Comparison of ENCODE assay signal across 15 cellular contexts in genomic region chr4:67584496-67584895, GRCh38. TPM values are rescaled to one million over a fixed set of nuclear protein-coding genes. Genes with fewer than 3 reads are reported as not detected.
DNase-seq lines count a peak whose midpoint lies in the region; ATAC-seq lines count a peak whose summit lies in the region.
"Had no signal": no experiment of that assay in that cellular context is flagged by ENCODE, and none has a peak within 500 bp of the region (broad histone marks: within the 10 kb centered on the region; RNA-seq: fewer than 3 reads in every experiment).

No MANE protein-coding gene starts in this region.

- no peak for ATAC-seq in stimulated activated naive B cell treated with anti-CD40 and anti-IgM and Interleukin-4, amounts not matched to agents 10 μg/mL and 1 μg/mL and 100 μg/mL, for 72 hours (replicated peaks)
- ATAC-seq in HG02885 (IDR thresholded peaks at IDR 0.05; ENCODE audit: poor library complexity, unreplicated experiment) (no peak), HG03520 (IDR thresholded peaks at IDR 0.05; ENCODE audit: unreplicated experiment) (no peak)
- ATAC-seq: A549; CD8-positive, alpha-beta T cell; GM12878; GM23338; HepG2 had no signal

- peak overlapping the region; percentile 72 for H3K27ac Mint-ChIP-seq in stimulated activated naive B cell treated with anti-CD40 and anti-IgM and Interleukin-4, amounts not matched to agents 10 μg/mL and 1 μg/mL and 100 μg/mL, for 72 hours
- H3K27ac Mint-ChIP-seq: CD14-positive monocyte; CD8-positive, alpha-beta T cell; GM23338; H9 had no signal

- H3K4me1 Mint-ChIP-seq in stimulated activated naive B cell treated with anti-CD40 and anti-IgM and Interleukin-4, amounts not matched to agents 10 μg/mL and 1 μg/mL and 100 μg/mL, for 72 hours = peaks cover 21 to 39% of the 10 kb centered on the region in 2 donors
- H3K4me1 Mint-ChIP-seq: GM23338, H9 had no signal

- peaks cover 0 to under 1% of the 10 kb centered on the region in 2 donors for H3K9me3 Mint-ChIP-seq in stimulated activated naive B cell treated with anti-CD40 and anti-IgM and Interleukin-4, amounts not matched to agents 10 μg/mL and 1 μg/mL and 100 μg/mL, for 72 hours
- H3K9me3 Mint-ChIP-seq: CD14-positive monocyte, GM23338, H9 had no signal

- H3K36me3 Mint-ChIP-seq in stimulated activated naive B cell treated with anti-CD40 and anti-IgM and Interleukin-4, amounts not matched to agents 10 μg/mL and 1 μg/mL and 100 μg/mL, for 72 hours = peaks cover 28 to 57% of the 10 kb centered on the region in 2 donors
- H3K36me3 Mint-ChIP-seq: CD14-positive monocyte; CD8-positive, alpha-beta T cell had no signal

- no peak overlapping the region for H3K4me3 Mint-ChIP-seq in stimulated activated naive B cell treated with anti-CD40 and anti-IgM and Interleukin-4, amounts not matched to agents 10 μg/mL and 1 μg/mL and 100 μg/mL, for 72 hours
- H3K4me3 Mint-ChIP-seq: CD14-positive monocyte; CD8-positive, alpha-beta T cell; GM23338; H9 had no signal

- H3K27me3 Mint-ChIP-seq in stimulated activated naive B cell treated with anti-CD40 and anti-IgM and Interleukin-4, amounts not matched to agents 10 μg/mL and 1 μg/mL and 100 μg/mL, for 72 hours = no peaks in the 10 kb centered on the region

- peak; percentile 50 for DNase-seq in COLO829 (ENCODE audit: low spot score)
- DNase-seq in RPMI7951 (ENCODE audit: low read depth) = peak; percentile 4
- DNase-seq in foreskin melanocyte = peak; percentile 79
- DNase-seq in stimulated activated naive B cell treated with anti-CD40 and anti-IgM and Interleukin-4, amounts not matched to agents 10 μg/mL and 1 μg/mL and 100 μg/mL, for 72 hours = no peak
- DNase-seq: CD8-positive, alpha-beta T cell; DMS79; H9 had no signal

RNA-seq across cellular contexts. Expression of gene STAP1, which starts 26.0 kb away (rescaled TPM):
- not detected in 2 replicates for total RNA-seq in RPMI7951 (2014; rRNA removed; shearing (Covaris generic))
- total RNA-seq: G401, GM23338, H9, HepG2 had no signal

RNA-seq across cellular contexts. Expression of gene CENPC, which starts 39.2 kb away (rescaled TPM):
- 15.0 and 17.5 TPM in 2 replicates for total RNA-seq in RPMI7951 (2014; rRNA removed; shearing (Covaris generic))
